8 cellular contexts compared by ENCODE assay signal in the genomic region with DNA sequence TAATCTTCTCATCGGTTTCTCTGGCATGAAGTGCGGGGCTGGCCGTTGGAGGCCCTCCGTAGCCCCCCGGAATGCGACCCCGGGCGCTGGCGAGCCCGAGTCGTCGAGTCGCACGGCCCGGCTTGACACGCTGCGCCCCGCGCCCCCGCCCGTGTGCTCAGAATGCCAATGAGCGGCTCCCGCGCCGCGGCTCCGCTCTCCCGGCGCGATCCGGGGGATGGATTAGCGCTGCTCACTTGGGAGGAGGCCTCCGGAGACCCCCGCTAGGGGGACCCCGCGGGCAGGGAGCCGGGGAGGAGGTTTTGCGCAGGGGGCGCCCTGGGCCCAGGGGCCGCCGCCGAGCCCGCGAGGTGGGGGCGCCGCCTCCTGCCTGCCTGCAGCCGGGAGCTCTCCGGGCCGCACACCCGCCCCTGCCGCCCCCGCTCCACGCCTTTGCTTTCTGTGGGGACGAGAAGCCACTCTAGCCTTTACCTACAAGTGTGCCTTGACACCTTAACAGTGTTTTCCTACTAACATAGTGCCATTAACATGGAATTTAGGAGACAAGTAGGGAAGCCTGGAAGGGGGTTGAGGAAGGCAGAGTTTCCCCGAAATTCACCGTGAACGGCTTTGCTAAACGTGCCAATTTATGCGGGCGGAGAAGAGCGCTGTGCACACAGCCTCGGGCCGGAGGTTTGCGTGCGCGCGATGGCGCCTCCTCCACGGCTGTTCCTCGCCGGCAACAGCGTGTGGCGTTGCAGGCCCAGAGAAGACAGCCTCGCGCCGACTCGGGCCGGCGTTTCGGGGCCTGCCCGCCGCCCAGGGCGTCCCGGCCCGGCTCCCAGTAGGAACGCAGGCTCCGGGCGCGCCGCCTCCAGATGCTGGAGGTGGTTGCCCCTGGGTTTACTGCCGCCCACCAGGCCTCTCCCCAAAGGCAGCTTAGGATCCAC. TPM values are rescaled to one million over a fixed set of nuclear protein-coding genes. Genes with fewer than 3 reads are reported as not detected.
DNase-seq lines count a peak whose midpoint lies in the region; ATAC-seq and TF ChIP-seq lines count a peak whose summit lies in the region.

No MANE protein-coding gene starts in this region.

- H3K27me3 ChIP-seq in parathyroid adenoma (ENCODE audit: control insufficient read depth, insufficient read depth, low read length), result peaks cover 4% of the 10 kb centered on the region
- peaks cover 14% of the 10 kb centered on the region for H3K27me3 ChIP-seq in vagina

- H3K9ac ChIP-seq in parathyroid adenoma, result no peak overlapping the region

- peak overlapping the region; percentile 36 to 49 for H3K4me3 ChIP-seq in foreskin fibroblast (ENCODE audit: low read depth in 1 of 2, low read length in 2 of 2)
- peak overlapping the region; percentile 43 for H3K4me3 ChIP-seq in parathyroid adenoma (ENCODE audit: low read depth, low read length)
- peak overlapping the region; percentile 25 to 33 for H3K4me3 ChIP-seq in vagina

- no peaks in the 10 kb centered on the region for H3K36me3 ChIP-seq in parathyroid adenoma (ENCODE audit: control insufficient read depth, insufficient read depth, low read length)
- H3K36me3 ChIP-seq in vagina, result no peaks in the 10 kb centered on the region

- intact Hi-C loops in vagina (cut with DNase I), result no loop called here

- H3K4me1 ChIP-seq in parathyroid adenoma (peaks cover 5% of the 10 kb centered on the region), vagina (peaks cover 49% of the 10 kb centered on the region)

- no peak for TF ChIP-seq POLR2A in vagina (IDR thresholded peaks at IDR 0.05)

- H3K27ac ChIP-seq in parathyroid adenoma (no peak overlapping the region), vagina (no peak overlapping the region)

- H3K79me2 ChIP-seq in parathyroid adenoma, result no peaks in the 10 kb centered on the region

- DNase-seq in GM03348 (ENCODE audit: low spot score) (peak; percentile 91), NCI-H82 treated with DMSO at 0.1 percent for 48 hours (lab: John Stamatoyannopoulos, UW; ENCODE audit: unreplicated experiment) (peak; percentile 12), foreskin fibroblast (peak; percentile 69 to 87), vagina (ENCODE audit: extremely low spot score in 2 of 2) (no peak)
- DNase-seq in activated effector memory CD4-positive, alpha-beta T cell treated with anti-CD3 and anti-CD28 coated beads, Interleukin-2, amount 50 U/mL, for 16 hours, result peak; percentile 79

- peak overlapping the region; percentile 72 for H3K4me2 ChIP-seq in parathyroid adenoma (ENCODE audit: low read length)

- peak overlapping the region; percentile 77 for H2AFZ ChIP-seq in parathyroid adenoma

- H3K9me3 ChIP-seq in parathyroid adenoma (ENCODE audit: control insufficient read depth, low read length) (no peaks in the 10 kb centered on the region), vagina (no peaks in the 10 kb centered on the region)

- TF ChIP-seq CTCF in foreskin fibroblast (IDR thresholded peaks at IDR 0.05; ENCODE audit: low read depth, low read length) (peak; percentile 29), parathyroid adenoma (IDR thresholded peaks at IDR 0.05) (peak; percentile 23), vagina (IDR thresholded peaks at IDR 0.05) (no peak)

- peak; percentile 50 for ATAC-seq in HG02678 (IDR thresholded peaks at IDR 0.05; ENCODE audit: unreplicated experiment)
- no peak for ATAC-seq in GM18858 (IDR thresholded peaks at IDR 0.05; ENCODE audit: unreplicated experiment)

RNA-seq across cellular contexts. Expression of a gene that starts 7.1 kb away (rescaled TPM):
- total RNA-seq in vagina, result 0.25 TPM

Comparison
In these comparisons a context has a peak if more than half of its experiments do, and no peak if none do; other contexts are left out.
1. DNase-seq: peak in GM03348 (single experiment), NCI-H82 treated with DMSO at 0.1 percent for 48 hours (single experiment), activated effector memory CD4-positive, alpha-beta T cell treated with anti-CD3 and anti-CD28 coated beads, Interleukin-2, amount 50 U/mL, for 16 hours (single experiment) and foreskin fibroblast (2 of 2); none in vagina (0 of 2).
2. CTCF ChIP-seq: peak in foreskin fibroblast (single experiment) and parathyroid adenoma (single experiment); none in vagina (0 of 3).
3. Peak in every context shown above with its lines, with median percentiles within 50 percentile points of each other: H3K4me3 ChIP-seq.